8 cellular contexts compared by ENCODE assay signal in genomic region chr9:35490155-35490909, GRCh38. TPM values are rescaled to one million over a fixed set of nuclear protein-coding genes. Genes with fewer than 3 reads are reported as not detected.
DNase-seq lines count a peak whose midpoint lies in the region; ATAC-seq, FAIRE-seq and TF ChIP-seq lines count a peak whose summit lies in the region.

No MANE protein-coding gene starts in this region.

- H3K9me3 Mint-ChIP-seq in stimulated activated naive CD8-positive, alpha-beta T cell treated with anti-CD3 and anti-CD28 coated beads, Interleukin-15, amount 100 ng/mL, for 72 hours: peaks cover 0 to 4% of the 10 kb centered on the region in 2 donors

- TF ChIP-seq CTCF in D721Med (IDR thresholded peaks at IDR 0.05; ENCODE audit: insufficient read depth, missing control alignments): no peak

- peak; percentile 55 for DNase-seq in ELF-1 (ENCODE audit: low read depth, low spot score)
- DNase-seq in M059J (ENCODE audit: low read depth): peak; percentile 24
- peak in 34 of 61 donors; percentile 7 to 76 (median 38) for DNase-seq in caudate nucleus (lab: John Stamatoyannopoulos, UW)
- DNase-seq in left kidney (ENCODE audit: low read depth, low spot score): peak; percentile 46
- DNase-seq in stimulated activated naive CD8-positive, alpha-beta T cell treated with anti-CD3 and anti-CD28 coated beads, Interleukin-15, amount 100 ng/mL, for 72 hours: no peak
- no peak for DNase-seq in SHP77 treated with DMSO at 0.1 percent for 48 hours (lab: John Stamatoyannopoulos, UW)
- DNase-seq in D721Med (ENCODE audit: insufficient read length, low spot score): no peak
- no peak for DNase-seq in middle frontal gyrus (ENCODE audit: extremely low spot score, low spot score)

- H3K4me1 Mint-ChIP-seq in stimulated activated naive CD8-positive, alpha-beta T cell treated with anti-CD3 and anti-CD28 coated beads, Interleukin-15, amount 100 ng/mL, for 72 hours: peaks cover 38% of the 10 kb centered on the region

- H3K27ac ChIP-seq in caudate nucleus (ENCODE audit: low read depth, low read length): peak overlapping the region; percentile 91

- H3K27ac Mint-ChIP-seq in stimulated activated naive CD8-positive, alpha-beta T cell treated with anti-CD3 and anti-CD28 coated beads, Interleukin-15, amount 100 ng/mL, for 72 hours: peak overlapping the region; percentile 85

- no peak for ATAC-seq in stimulated activated naive CD8-positive, alpha-beta T cell treated with anti-CD3 and anti-CD28 coated beads, Interleukin-15, amount 100 ng/mL, for 72 hours

- H3K27me3 Mint-ChIP-seq in stimulated activated naive CD8-positive, alpha-beta T cell treated with anti-CD3 and anti-CD28 coated beads, Interleukin-15, amount 100 ng/mL, for 72 hours: peaks cover 12% of the 10 kb centered on the region

- peak overlapping the region; percentile 92 to 94 for H3K4me3 Mint-ChIP-seq in stimulated activated naive CD8-positive, alpha-beta T cell treated with anti-CD3 and anti-CD28 coated beads, Interleukin-15, amount 100 ng/mL, for 72 hours

- no peak for FAIRE-seq in D721Med (lab: Jason Lieb, UNC)

RNA-seq across cellular contexts. Expression of gene RUSC2, which starts 0.4 kb away (rescaled TPM):
- total RNA-seq in M059J (2014; rRNA removed; shearing (Covaris generic)): 11.5 and 24.3 TPM in 2 replicates

Comparison
In these comparisons a context has a peak if more than half of its experiments do, and no peak if none do; other contexts are left out.
1. DNase-seq: peak in ELF-1 (single experiment), M059J (single experiment), caudate nucleus (34 of 61) and left kidney (single experiment); none in stimulated activated naive CD8-positive, alpha-beta T cell treated with anti-CD3 and anti-CD28 coated beads, Interleukin-15, amount 100 ng/mL, for 72 hours (0 of 2), SHP77 treated with DMSO at 0.1 percent for 48 hours (single experiment), D721Med (single experiment) and middle frontal gyrus (single experiment).